ENCODE assay signal across 8 cellular contexts in the genomic region with DNA sequence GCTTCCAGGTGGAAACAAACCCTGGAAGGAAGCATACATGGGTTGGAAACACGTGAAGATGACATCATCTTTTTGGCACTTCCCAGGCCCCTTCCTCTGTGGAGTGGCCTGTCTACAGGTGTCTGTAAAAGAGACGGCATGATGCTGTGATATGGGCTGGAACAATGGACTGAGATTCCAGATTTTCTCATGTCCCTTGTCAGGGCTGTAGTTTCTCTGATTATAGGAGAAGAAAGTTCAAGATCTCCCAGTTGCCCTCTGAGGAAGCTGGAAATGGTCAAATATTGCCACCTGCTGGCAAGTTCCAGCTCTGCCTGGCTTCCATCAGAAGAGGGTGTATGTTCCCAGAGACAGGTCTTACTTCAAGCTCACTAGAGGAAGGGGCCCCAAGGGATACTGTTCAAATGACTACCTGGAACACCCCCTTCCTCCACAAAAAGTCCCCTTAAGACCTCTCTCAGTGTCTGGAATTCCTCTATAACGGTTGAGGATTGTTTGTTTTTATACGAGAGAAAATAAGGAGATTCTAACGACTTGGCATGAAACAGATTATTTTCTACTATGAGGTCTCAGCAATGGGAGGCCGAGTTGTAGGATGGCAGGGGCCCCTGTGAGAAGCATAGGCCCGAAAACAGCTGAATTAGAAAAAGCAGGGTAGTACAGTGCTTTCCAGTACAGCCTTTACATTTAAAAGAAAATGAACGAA. TPM values are rescaled to one million over a fixed set of nuclear protein-coding genes. Genes with fewer than 3 reads are reported as not detected.
DNase-seq lines count a peak whose midpoint lies in the region; ATAC-seq and TF ChIP-seq lines count a peak whose summit lies in the region.

No MANE protein-coding gene starts in this region.

- TF ChIP-seq CTCF in GM10266 (IDR thresholded peaks at IDR 0.05; ENCODE audit: control insufficient read depth, insufficient read depth, low read depth, missing control alignments) (peak; percentile 92), H9 (conservative IDR thresholded peaks at IDR 0.05) (peak; percentile 96), MM.1S (IDR thresholded peaks at IDR 0.05; ENCODE audit: low read length) (peak; percentile 95), SU-DHL-6 (IDR thresholded peaks at IDR 0.05; ENCODE audit: insufficient read depth, low read length, poor library complexity, severe bottlenecking) (peak; percentile 92), heart right ventricle (IDR thresholded peaks at IDR 0.05) (peak; percentile 79 to 99 (median 90))

- H3K79me2 ChIP-seq in H9 (ENCODE audit: insufficient read depth, low read length), result no peaks in the 10 kb centered on the region
- no peaks in the 10 kb centered on the region for H3K79me2 ChIP-seq in MM.1S (ENCODE audit: low read length)
- H3K79me2 ChIP-seq in SU-DHL-6 (ENCODE audit: insufficient read depth, low read length), result no peaks in the 10 kb centered on the region

- no peak overlapping the region for H3K4me3 Mint-ChIP-seq in H9

- no peak overlapping the region for H3K27ac ChIP-seq in H9 (ENCODE audit: insufficient read length, low read depth, low read length)
- no peak overlapping the region for H3K27ac ChIP-seq in MM.1S (ENCODE audit: low read length)
- H3K27ac ChIP-seq in SU-DHL-6 (ENCODE audit: low read depth, low read length), result peak overlapping the region; percentile 27; the same call in 1 of the 2 replicates
- peak overlapping the region in 3 of 10 donors; percentile 3 to 12 (median 9) for H3K27ac ChIP-seq in heart right ventricle

- H3K4me1 Mint-ChIP-seq in H9, result peaks cover 6 to 7% of the 10 kb centered on the region in 2 experiments

- H3K36me3 ChIP-seq in MM.1S (replicated peaks; ENCODE audit: insufficient read depth, low read length) (no peaks in the 10 kb centered on the region), SU-DHL-6 (ENCODE audit: low read length) (no peaks in the 10 kb centered on the region), heart right ventricle (no peaks in the 10 kb centered on the region)

- H3K4me1 ChIP-seq in H9 (ENCODE audit: insufficient read depth, low read length) (no peaks in the 10 kb centered on the region; the same call in 1 of the 2 replicates), MM.1S (ENCODE audit: low read length) (peaks cover 6% of the 10 kb centered on the region), heart right ventricle (peaks cover 3 to 21% (median 13%) of the 10 kb centered on the region in 9 donors)

- no peak overlapping the region for H4K91ac ChIP-seq in H9 (ENCODE audit: insufficient read length, low read depth, low read length)

- H4K20me1 ChIP-seq in H9 (ENCODE audit: control insufficient read depth, insufficient read depth, insufficient read length) (no peaks in the 10 kb centered on the region), MM.1S (ENCODE audit: insufficient read depth, low read length) (no peaks in the 10 kb centered on the region), SU-DHL-6 (ENCODE audit: low read depth, low read length) (no peaks in the 10 kb centered on the region)

- WGBS in H9 (ENCODE audit: extremely low coverage, insufficient read length, low lambda C conversion rate), result no CpG with 5 or more reads among the region's 8 CpGs
- WGBS in heart right ventricle, 2 donors, result 34 to 37% methylated on average over 8 of the region's 8 CpGs

- H3K4me3 ChIP-seq in MM.1S (ENCODE audit: low read length) (no peak overlapping the region), SU-DHL-6 (ENCODE audit: insufficient read depth, low read length, poor library complexity, severe bottlenecking) (no peak overlapping the region), heart right ventricle (no peak overlapping the region)

- H3K9ac ChIP-seq in H9 (ENCODE audit: extremely low read depth, insufficient read length, low read length) (no peak overlapping the region), MM.1S (ENCODE audit: low read length) (no peak overlapping the region), SU-DHL-6 (ENCODE audit: low read length) (peak overlapping the region; percentile 23; the same call in 1 of the 2 replicates)

- H3K23me2 ChIP-seq in H9 (ENCODE audit: insufficient read length, low read depth, low read length, poor library complexity, severe bottlenecking), result no peaks in the 10 kb centered on the region

- H2BK5ac ChIP-seq in H9 (ENCODE audit: insufficient read length, low read length), result no peak overlapping the region

- H3K36me3 Mint-ChIP-seq in H9 (ENCODE audit: insufficient read depth in 1 of 3, low read depth in 3 of 3), result no peaks in the 10 kb centered on the region

- H3F3A ChIP-seq in MM.1S (ENCODE audit: insufficient read depth, low read length) (no peaks in the 10 kb centered on the region), SU-DHL-6 (ENCODE audit: insufficient read depth) (peaks cover 19% of the 10 kb centered on the region; the same call in 1 of the 2 replicates)

- H3K4me2 ChIP-seq in H9 (ENCODE audit: insufficient read depth, insufficient read length, low read length) (no peak overlapping the region), MM.1S (ENCODE audit: low read depth, low read length) (peak overlapping the region; percentile 25; the same call in 1 of the 2 replicates), SU-DHL-6 (ENCODE audit: low read depth, low read length, poor library complexity, severe bottlenecking) (peak overlapping the region; percentile 17)

- H3K79me1 ChIP-seq in H9 (ENCODE audit: insufficient read depth, low read depth, low read length, poor library complexity, severe bottlenecking), result no peaks in the 10 kb centered on the region

- H2BK20ac ChIP-seq in H9 (ENCODE audit: low read depth, low read length, poor library complexity, severe bottlenecking), result no peak overlapping the region

- H2BK15ac ChIP-seq in H9 (ENCODE audit: low read depth, low read length), result no peak overlapping the region

- no peak overlapping the region for H2BK12ac ChIP-seq in H9 (ENCODE audit: insufficient read length, low read depth, low read length)

- H3K18ac ChIP-seq in H9 (ENCODE audit: insufficient read length, low read depth, low read length), result no peak overlapping the region

- ATAC-seq in heart right ventricle (peak; percentile 82 to 94 (median 91)), HG03039 (IDR thresholded peaks at IDR 0.05; ENCODE audit: unreplicated experiment) (no peak)

- peak; percentile 83 for DNase-seq in GM10266 (ENCODE audit: extremely low spot score)
- DNase-seq in H9, result peak; percentile 80
- DNase-seq in MM.1S, result peak; percentile 78
- DNase-seq in activated naive CD8-positive, alpha-beta T cell treated with anti-CD3 and anti-CD28 coated beads, Interleukin-2, amount 50 U/mL, for 16 hours (ENCODE audit: low read depth, low spot score), result peak; percentile 63
- peak; percentile 61 to 84 for DNase-seq in heart right ventricle
- peak; percentile 81 for DNase-seq in retina

- no peak overlapping the region for H3K56ac ChIP-seq in H9 (ENCODE audit: insufficient read length, low read depth, low read length)

- intact Hi-C loops in heart right ventricle (cut with DNase I), result loop anchor here (1.0 to 10.0 kb wide), 12 partner anchors 38 to 163 kb away; no protein-coding TSS in a partner anchor

- H3K14ac ChIP-seq in H9 (ENCODE audit: insufficient read depth, low read length), result no peak overlapping the region

- H3K9me3 ChIP-seq in H9 (ENCODE audit: control insufficient read depth, low read depth, low read length) (no peaks in the 10 kb centered on the region), MM.1S (replicated peaks; ENCODE audit: insufficient read depth, low read length) (no peaks in the 10 kb centered on the region), SU-DHL-6 (ENCODE audit: insufficient read depth, low read length) (no peaks in the 10 kb centered on the region), heart right ventricle (no peaks in the 10 kb centered on the region)

- H3K9me3 Mint-ChIP-seq in H9, result peaks cover 3 to 8% of the 10 kb centered on the region in 2 experiments; a peak in 3 of 5 replicates

- H4K8ac ChIP-seq in H9 (replicated peaks; ENCODE audit: insufficient read length, low read depth, low read length), result no peak overlapping the region

- H3K4ac ChIP-seq in H9 (ENCODE audit: low read depth, low read length), result no peak overlapping the region

- H3K9me2 ChIP-seq in MM.1S (replicated peaks; ENCODE audit: insufficient read depth, low read length) (no peaks in the 10 kb centered on the region), SU-DHL-6 (replicated peaks; ENCODE audit: insufficient read depth, low read length) (no peaks in the 10 kb centered on the region)

- H3K27me3 ChIP-seq in H9 (ENCODE audit: insufficient read depth, low read length), result no peaks in the 10 kb centered on the region
- H3K27me3 ChIP-seq in MM.1S (replicated peaks; ENCODE audit: insufficient read depth, low read length), result no peaks in the 10 kb centered on the region
- no peaks in the 10 kb centered on the region for H3K27me3 ChIP-seq in SU-DHL-6 (ENCODE audit: low read length)
- no peaks in the 10 kb centered on the region for H3K27me3 ChIP-seq in heart right ventricle

- peaks cover 3% of the 10 kb centered on the region; the same call in 1 of the 2 replicates for H3K27me3 Mint-ChIP-seq in H9 (ENCODE audit: low read depth)

- H2AFZ ChIP-seq in H9 (ENCODE audit: low read length) (no peak overlapping the region), MM.1S (ENCODE audit: low read length) (peak overlapping the region; percentile 70), SU-DHL-6 (ENCODE audit: low read depth, low read length, severe bottlenecking) (no peak overlapping the region)

- no peak overlapping the region for H3T11ph ChIP-seq in H9 (ENCODE audit: low read length)

- H3K23ac ChIP-seq in H9 (ENCODE audit: insufficient read length, low read depth, low read length), result no peak overlapping the region

- H2BK120ac ChIP-seq in H9 (ENCODE audit: low read depth, low read length, poor library complexity, severe bottlenecking), result no peak overlapping the region

- H4K5ac ChIP-seq in H9 (ENCODE audit: insufficient read length, low read depth, low read length), result no peak overlapping the region

- no peak overlapping the region for H2AK5ac ChIP-seq in H9 (ENCODE audit: insufficient read length, low read length)

- H3K27ac Mint-ChIP-seq in H9, result peak overlapping the region in 1 of 3 experiments; percentile 68; a peak in 1 of 7 replicates

RNA-seq across cellular contexts. Expression of gene ANXA6, which starts 7.3 kb away (rescaled TPM):
- total RNA-seq in H9 (2021), result 93.2 and 98.7 TPM in 2 replicates
- 100 to 1,000 TPM; 182 to 275 (median 219) TPM for total RNA-seq in heart right ventricle
- polyA plus RNA-seq in heart right ventricle, result 100 to 1,000 TPM; 137 to 162 TPM

RNA-seq across cellular contexts. Expression of gene CCDC69, which starts 59.1 kb away (rescaled TPM):
- total RNA-seq in H9 (2021), result 5.3 and 6.0 TPM in 2 replicates
- 100 to 1,000 TPM in 7 of 10 donors, 10 to 100 TPM in 3; 74.9 to 172 (median 104) TPM for total RNA-seq in heart right ventricle
- polyA plus RNA-seq in heart right ventricle, result 100 to 1,000 TPM in 1 of 2 donors, 10 to 100 TPM in 1; 50.8 to 191 TPM

Comparison
In these comparisons a context has a peak if more than half of its experiments do, and no peak if none do; other contexts are left out.
1. RNA of gene CCDC69, which starts 59.1 kb away (total RNA-seq): 74.9 to 172 TPM in heart right ventricle; 5.3 to 6.0 TPM in H9; every median in the first group is over 10 times any median in the second.
2. Peak in every context shown above with its lines, with median percentiles within 50 percentile points of each other: DNase-seq and CTCF ChIP-seq.